Comparison of ENCODE assay signal across 8 cellular contexts in the genomic region with DNA sequence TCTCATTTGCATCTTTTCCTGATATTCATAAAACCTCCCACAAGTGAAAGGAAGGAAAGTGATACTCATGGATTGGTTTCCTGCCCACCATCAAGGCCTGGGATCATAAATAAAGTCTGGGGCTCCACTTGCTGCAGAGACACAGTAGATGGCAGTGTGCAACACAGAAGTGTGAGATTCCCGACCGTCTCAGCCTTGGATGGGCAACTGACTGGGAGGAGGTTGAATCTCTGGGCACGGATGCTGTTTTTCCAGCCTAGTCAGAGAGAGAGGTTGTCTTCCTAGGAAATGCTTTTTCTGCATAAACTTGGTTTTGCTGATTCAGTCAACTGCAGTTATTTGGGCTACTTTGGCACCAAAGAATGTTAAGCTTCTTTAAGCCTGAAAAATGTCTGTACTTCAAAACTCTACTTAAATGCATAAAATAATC. TPM values are rescaled to one million over a fixed set of nuclear protein-coding genes. Genes with fewer than 3 reads are reported as not detected.
A peak's percentile ranks its signal among the peaks of the same experiment; 100 is the strongest.
DNase-seq lines count a peak whose midpoint lies in the region; ATAC-seq and TF ChIP-seq lines count a peak whose summit lies in the region.

No MANE protein-coding gene starts in this region.

- intact Hi-C loops in ascending aorta (cut with DNase I): no loop called here

- ATAC-seq in HG02870 (IDR thresholded peaks at IDR 0.05; ENCODE audit: unreplicated experiment) (no peak), HG02973 (IDR thresholded peaks at IDR 0.05; ENCODE audit: unreplicated experiment) (no peak)

- H3K9me3 ChIP-seq in ascending aorta: no peaks in the 10 kb centered on the region

- H3K4me3 ChIP-seq in ascending aorta: no peak overlapping the region

- H3K36me3 ChIP-seq in ascending aorta: no peaks in the 10 kb centered on the region

- in situ Hi-C loops in GM13976 (cut with MboI; ENCODE audit: low sequenced_read_pairs, unreplicated experiment): no loop called here

- H3K27me3 ChIP-seq in ascending aorta: no peaks in the 10 kb centered on the region

- no peak for DNase-seq in GM13976 (ENCODE audit: low spot score)
- DNase-seq in NCI-H2107 treated with DMSO at 0.1 percent for 48 hours (lab: John Stamatoyannopoulos, UW; ENCODE audit: unreplicated experiment): peak; percentile 54
- DNase-seq in ascending aorta (ENCODE audit: low spot score in 2 of 2): peak in 1 of 2 donors; percentile 68
- DNase-seq in hypothalamus (lab: John Stamatoyannopoulos, UW): peak in 44 of 51 donors; percentile 6 to 83 (median 50)
- DNase-seq in stromal cell of bone marrow (ENCODE audit: low read depth): peak; percentile 92
- DNase-seq in stimulated activated CD4-positive, alpha-beta T cell treated with anti-CD3 and anti-CD28 coated beads, Interleukin-4, amount 100 ng/mL, for 4 hours: no peak

- H3K27ac ChIP-seq in ascending aorta: no peak overlapping the region

- no peaks in the 10 kb centered on the region for H3K4me1 ChIP-seq in ascending aorta

- peak; percentile 15 for TF ChIP-seq CTCF in GM13976 (IDR thresholded peaks at IDR 0.05; ENCODE audit: borderline replicate concordance, control extremely low read depth, extremely low read depth, insufficient read depth, missing control alignments)
- peak in 2 of 3 experiments; percentile 20 to 45 for TF ChIP-seq CTCF in ascending aorta (IDR thresholded peaks at IDR 0.05)

RNA-seq across cellular contexts. Expression of a gene that starts 9.9 kb away (rescaled TPM):
- not detected for total RNA-seq in ascending aorta

Comparison
In these comparisons a context has a peak if more than half of its experiments do, and no peak if none do; other contexts are left out.
1. DNase-seq: peak in NCI-H2107 treated with DMSO at 0.1 percent for 48 hours (single experiment), hypothalamus (44 of 51) and stromal cell of bone marrow (single experiment); none in GM13976 (single experiment) and stimulated activated CD4-positive, alpha-beta T cell treated with anti-CD3 and anti-CD28 coated beads, Interleukin-4, amount 100 ng/mL, for 4 hours (0 of 2).